ENCODE assay signal across 8 cellular contexts in the genomic region with DNA sequence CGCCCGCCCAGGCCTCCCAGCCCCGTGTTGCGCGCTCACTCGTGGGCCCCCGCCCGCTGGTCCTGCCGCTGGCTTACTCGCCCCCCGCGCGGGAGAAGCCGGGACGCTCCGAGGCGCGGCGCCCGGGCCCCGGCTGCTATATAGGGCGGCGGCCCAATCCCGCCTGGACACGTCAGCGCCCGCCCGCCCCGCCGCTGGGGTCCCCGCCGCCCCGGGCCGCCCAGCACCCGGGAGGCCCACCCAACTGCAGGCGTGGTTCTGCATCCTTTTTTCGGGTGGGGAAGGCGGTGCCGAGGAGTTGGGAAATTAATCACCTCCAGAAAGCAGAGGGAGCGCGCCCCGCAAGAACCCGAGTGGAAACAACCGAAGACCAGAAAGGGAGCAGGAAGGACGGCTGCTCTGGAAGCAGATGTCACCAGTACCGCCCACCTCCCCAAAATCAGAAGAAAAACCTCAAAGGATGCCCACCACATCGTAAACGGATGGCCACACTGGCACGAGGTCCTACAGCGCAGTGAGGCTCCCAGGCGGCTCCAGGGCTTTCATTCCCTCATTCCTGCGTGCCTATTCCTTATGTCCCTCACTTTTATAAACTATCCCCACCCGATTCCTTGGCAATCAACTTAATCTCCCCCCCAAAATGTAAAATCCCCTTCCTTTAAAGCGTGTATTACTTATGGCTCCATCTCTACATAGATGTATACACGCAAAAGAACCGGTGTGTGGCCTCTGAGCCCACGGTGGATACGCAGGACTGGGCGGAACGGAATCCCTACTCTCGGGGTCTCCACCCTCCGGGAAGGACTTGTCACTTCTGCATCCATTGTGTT.
DNase-seq lines count a peak whose midpoint lies in the region; ATAC-seq and TF ChIP-seq lines count a peak whose summit lies in the region.

No MANE protein-coding gene starts in this region.

- no peaks in the 10 kb centered on the region for H3K9me3 Mint-ChIP-seq in central memory CD8-positive, alpha-beta T cell

- H3K9me3 ChIP-seq in BLaER1 (peaks cover 16% of the 10 kb centered on the region), HUES48 (ENCODE audit: control insufficient read depth, insufficient read depth, low read length) (no peaks in the 10 kb centered on the region)

- H3K4me3 Mint-ChIP-seq in central memory CD8-positive, alpha-beta T cell: peak overlapping the region; percentile 78

- ATAC-seq in GM19351 (IDR thresholded peaks at IDR 0.05; ENCODE audit: unreplicated experiment) (peak; percentile 65), GM18520 (IDR thresholded peaks at IDR 0.05; ENCODE audit: unreplicated experiment) (no peak)
- peak; percentile 50 for ATAC-seq in central memory CD8-positive, alpha-beta T cell (replicated peaks; ENCODE audit: extremely low read depth, poor library complexity, severe bottlenecking)

- no peak for TF ChIP-seq CTCF in WI38 (IDR thresholded peaks at IDR 0.05; ENCODE audit: low read depth, low read length)

- H3K4me1 Mint-ChIP-seq in central memory CD8-positive, alpha-beta T cell: peaks cover 53% of the 10 kb centered on the region

- DNase-seq in central memory CD8-positive, alpha-beta T cell (ENCODE audit: low spot score in 2 of 2): no peak
- peak; percentile 50 for DNase-seq in kidney tubule cell (ENCODE audit: low spot score)
- DNase-seq in stimulated activated CD4-positive, alpha-beta T cell treated with anti-CD3 and anti-CD28 coated beads, Interleukin-1b, Interleukin-23, amount 100 ng/mL, for 48 hours: peak; percentile 24

- H3K4me3 ChIP-seq in BLaER1 (peak overlapping the region; percentile 88), HUES48 (ENCODE audit: low read depth, low read length) (peak overlapping the region; percentile 66), WI38 (ENCODE audit: low read depth, low read length) (peak overlapping the region; percentile 85)

- H3K27me3 ChIP-seq in BLaER1: peaks cover 44% of the 10 kb centered on the region
- H3K27me3 ChIP-seq in HUES48 (ENCODE audit: control insufficient read depth, insufficient read depth, low read length): no peaks in the 10 kb centered on the region

- H3K27me3 Mint-ChIP-seq in central memory CD8-positive, alpha-beta T cell: no peaks in the 10 kb centered on the region

- H3K36me3 ChIP-seq in BLaER1: peaks cover 21% of the 10 kb centered on the region
- peaks cover 13% of the 10 kb centered on the region for H3K36me3 ChIP-seq in HUES48 (ENCODE audit: control insufficient read depth, insufficient read depth, low read length)

- H3K4me2 ChIP-seq in BLaER1: peak overlapping the region; percentile 87

- H3K27ac ChIP-seq in BLaER1: no peak overlapping the region; the same call in 1 of the 2 replicates
- peak overlapping the region; percentile 15 for H3K27ac ChIP-seq in HUES48 (ENCODE audit: low read depth, low read length)

- peaks cover 85% of the 10 kb centered on the region for H4K20me1 ChIP-seq in BLaER1

- H3K9ac ChIP-seq in BLaER1: peak overlapping the region; percentile 69
- H3K9ac ChIP-seq in HUES48 (ENCODE audit: low read depth, low read length): peak overlapping the region; percentile 55

- H3K4me1 ChIP-seq in BLaER1 (peaks cover 37% of the 10 kb centered on the region), HUES48 (ENCODE audit: control insufficient read depth, insufficient read depth, low read length) (peaks cover 5% of the 10 kb centered on the region; the same call in 1 of the 2 replicates)

- peak overlapping the region; percentile 42 for H3K27ac Mint-ChIP-seq in central memory CD8-positive, alpha-beta T cell (ENCODE audit: low read depth)

- peaks cover 2% of the 10 kb centered on the region for H3K36me3 Mint-ChIP-seq in central memory CD8-positive, alpha-beta T cell (ENCODE audit: insufficient read depth)

Comparison
In these comparisons a context has a peak if more than half of its experiments do, and no peak if none do; other contexts are left out.
1. DNase-seq: peak in kidney tubule cell (single experiment) and stimulated activated CD4-positive, alpha-beta T cell treated with anti-CD3 and anti-CD28 coated beads, Interleukin-1b, Interleukin-23, amount 100 ng/mL, for 48 hours (single experiment); none in central memory CD8-positive, alpha-beta T cell (0 of 2).
2. Peak in every context shown above with its lines, with median percentiles within 50 percentile points of each other: H3K4me3 ChIP-seq.